Comparison of ENCODE assay signal across 35 cellular contexts in genomic region chr7:70663680-70664079, GRCh38.
"Had no signal": no experiment of that assay in that cellular context is flagged by ENCODE, and none has a peak within 500 bp of the region (broad histone marks: within the 10 kb centered on the region; RNA-seq: fewer than 3 reads in every experiment).

No MANE protein-coding gene starts in this region.

- H3K36me3 ChIP-seq: MG63 had no signal

- H3K27me3 ChIP-seq: MG63 had no signal

- H3K4me3 ChIP-seq: MG63 had no signal

- DNase-seq: Karpas-422, Kasumi-1, MG63, MM.1S, MV-4-11, NCI-H1048, NCI-H1092, NCI-H1092 treated with DMSO at 0.1 percent for 48 hours, NCI-H1105, NCI-H1105 treated with DMSO at 0.1 percent for 48 hours, NCI-H1417, NCI-H1417 treated with DMSO at 0.1 percent for 48 hours, NCI-H1436, NCI-H1436 treated with DMSO at 0.1 percent for 48 hours, NCI-H146, NCI-H1694, NCI-H1694 treated with DMSO at 0.1 percent for 48 hours, NCI-H187, NCI-H187 treated with DMSO at 0.1 percent for 48 hours, NCI-H1930, NCI-H2029, NCI-H2029 treated with DMSO at 0.1 percent for 48 hours, NCI-H2081, NCI-H2081 treated with DMSO at 0.1 percent for 48 hours, NCI-H2107, NCI-H2171, NCI-H2171 treated with DMSO at 0.1 percent for 48 hours, NCI-H2227 treated with DMSO at 0.1 percent for 48 hours, NCI-H226, NCI-H345, NCI-H446, NCI-H446 treated with DMSO at 0.1 percent for 48 hours, NCI-H510A, NCI-H510A treated with DMSO at 0.1 percent for 48 hours, NCI-H524 had no signal

- H3K9me3 ChIP-seq: MG63 had no signal
